11 cellular contexts compared by ENCODE assay signal in genomic region chr11:19474954-19475811, GRCh38.
DNase-seq lines count a peak whose midpoint lies in the region; ATAC-seq, FAIRE-seq and TF ChIP-seq lines count a peak whose summit lies in the region.
"Had no signal": no experiment of that assay in that cellular context is flagged by ENCODE, and none has a peak within 500 bp of the region (broad histone marks: within the 10 kb centered on the region; RNA-seq: fewer than 3 reads in every experiment).

No MANE protein-coding gene starts in this region.

- no peaks in the 10 kb centered on the region for H3K79me2 ChIP-seq in endothelial cell of umbilical vein (ENCODE audit: control insufficient read depth, insufficient read depth, low read length)

- POLR2A ChIA-PET in endothelial cell of umbilical vein (lab: Charles Lee) = no interaction called here

- no peak overlapping the region for H3K9ac ChIP-seq in endothelial cell of umbilical vein (replicated peaks; ENCODE audit: extremely low read depth, insufficient read depth, low read length)

- dilution Hi-C loops in endothelial cell of umbilical vein (cut with MboI; ENCODE audit: extremely low pct_ligation_motif_present, low sequenced_read_pairs) = no loop called here

- BruUV-seq in endothelial cell of umbilical vein (replicated peaks; lab: Mats Ljungman, UMichigan) = no TSS peak

- no peaks in the 10 kb centered on the region for H3K9me3 ChIP-seq in endothelial cell of umbilical vein (replicated peaks; ENCODE audit: control insufficient read depth, insufficient read depth, low read length)

- TF ChIP-seq POLR2A in endothelial cell of umbilical vein (IDR thresholded peaks at IDR 0.05; ENCODE audit: low read depth, low read length) = no peak

- intact Hi-C loops in endothelial cell of umbilical vein (cut with micrococcal nuclease) = no loop called here

- no peak overlapping the region for H3K27ac ChIP-seq in endothelial cell of umbilical vein (ENCODE audit: insufficient read depth, low read depth, low read length)

- in situ Hi-C loops in G401 (cut with HindIII; ENCODE audit: low sequenced_read_pairs) = no loop called here

- CTCF ChIA-PET in endothelial cell of umbilical vein (lab: Charles Lee) = no interaction called here

- no peak overlapping the region for H3K4me3 ChIP-seq in endothelial cell of umbilical vein (replicated peaks in 1 of 3; ENCODE audit: insufficient read depth in 1 of 3, low read depth in 1 of 3, low read length in 3 of 3)
- H3K4me3 ChIP-seq: lung had no signal

- no peaks in the 10 kb centered on the region for H3K9me1 ChIP-seq in endothelial cell of umbilical vein (replicated peaks; ENCODE audit: control insufficient read depth, extremely low read depth, insufficient read depth, low read length)

- H3K36me3 ChIP-seq in endothelial cell of umbilical vein (ENCODE audit: control insufficient read depth in 2 of 2, extremely low read depth in 1 of 2, insufficient read depth in 2 of 2, low read length in 2 of 2) = no peaks in the 10 kb centered on the region

- peak; percentile 73 for ATAC-seq in GM21381 (IDR thresholded peaks at IDR 0.05; ENCODE audit: unreplicated experiment)
- ATAC-seq in HG03442 (IDR thresholded peaks at IDR 0.05; ENCODE audit: unreplicated experiment) = peak; percentile 82

- no peak overlapping the region for H3K4me2 ChIP-seq in endothelial cell of umbilical vein (ENCODE audit: insufficient read depth, low read length)

- no peak overlapping the region for H2AFZ ChIP-seq in endothelial cell of umbilical vein (ENCODE audit: low read depth, low read length)

- H3K27me3 ChIP-seq in endothelial cell of umbilical vein (ENCODE audit: control insufficient read depth in 2 of 2, insufficient read depth in 2 of 2, low read length in 2 of 2) = no peaks in the 10 kb centered on the region

- no peaks in the 10 kb centered on the region for H3K4me1 ChIP-seq in endothelial cell of umbilical vein (ENCODE audit: control insufficient read depth, extremely low read depth, insufficient read depth, low read length)

- DNase-seq in G401 (ENCODE audit: low spot score) (peak; percentile 2), endothelial cell of umbilical vein (ENCODE audit: low read depth, low spot score) (no peak), amniotic stem cell (lab: John Stamatoyannopoulos, UW) (no peak), NOMO-1 treated with DMSO at 0.1 percent for 48 hours (lab: John Stamatoyannopoulos, UW; ENCODE audit: unreplicated experiment) (no peak), SHP77 (lab: John Stamatoyannopoulos, UW) (no peak), RPMI8226 (no peak)
- DNase-seq: CD4-positive, alpha-beta T cell had no signal

- peak; percentile 35 for FAIRE-seq in endothelial cell of umbilical vein (lab: Jason Lieb, UNC)
- FAIRE-seq: bronchial epithelial cell had no signal

- no peaks in the 10 kb centered on the region for H4K20me1 ChIP-seq in endothelial cell of umbilical vein (replicated peaks; ENCODE audit: control insufficient read depth, extremely low read depth, insufficient read depth, low read length)

- no peak for TF ChIP-seq CTCF in endothelial cell of umbilical vein (IDR thresholded peaks at IDR 0.05; ENCODE audit: extremely low read depth in 1 of 2, insufficient read depth in 1 of 2, low read depth in 1 of 2, low read length in 2 of 2)

TF ChIP-seq in endothelial cell of umbilical vein, 7 proteins besides CTCF, POLR2A, EP300 and RAD21:
- TF ChIP-seq MYC (IDR thresholded peaks at IDR 0.05; ENCODE audit: low read depth, low read length) (no peak), EZH2 (IDR thresholded peaks at IDR 0.05; ENCODE audit: borderline replicate concordance, low read depth, low read length, severe bottlenecking) (no peak), MAX (IDR thresholded peaks at IDR 0.05; ENCODE audit: insufficient read depth, insufficient read length) (no peak), POLR2AphosphoS5 (IDR thresholded peaks at IDR 0.05; ENCODE audit: insufficient read depth, low read depth, low read length) (no peak), JUN (IDR thresholded peaks at IDR 0.05; ENCODE audit: borderline replicate concordance, insufficient read depth, insufficient read length, low read depth) (no peak), GATA2 (IDR thresholded peaks at IDR 0.05; ENCODE audit: insufficient read depth, insufficient read length, low read depth, low read length) (no peak), FOS (IDR thresholded peaks at IDR 0.05; ENCODE audit: borderline replicate concordance, insufficient read depth, low read length) (no peak)
